In the genomic region with DNA sequence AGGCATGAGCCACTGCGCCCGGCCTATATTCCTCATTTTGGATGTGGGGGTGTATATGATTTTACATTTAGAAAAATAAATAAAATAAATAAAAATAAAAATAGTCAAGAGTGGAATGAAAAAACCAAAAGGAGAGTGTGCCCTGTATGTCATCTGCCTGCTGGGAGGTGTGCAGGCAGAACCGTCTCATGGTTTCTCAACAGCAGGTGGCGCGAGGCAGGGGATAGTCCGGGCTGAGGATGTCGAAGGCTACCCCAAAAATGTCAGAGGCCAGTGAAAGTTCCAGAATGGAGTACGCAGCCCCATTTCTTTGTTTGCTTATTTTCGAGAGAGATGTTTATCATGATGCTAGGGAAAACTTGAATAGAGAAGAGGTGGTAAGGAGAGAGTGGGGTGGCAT, we compare ENCODE assay signal across 21 cellular contexts. TPM values are rescaled to one million over a fixed set of nuclear protein-coding genes. Genes with fewer than 3 reads are reported as not detected.
DNase-seq lines count a peak whose midpoint lies in the region; ATAC-seq and TF ChIP-seq lines count a peak whose summit lies in the region.
"Had no signal": no experiment of that assay in that cellular context is flagged by ENCODE, and none has a peak within 500 bp of the region (broad histone marks: within the 10 kb centered on the region; RNA-seq: fewer than 3 reads in every experiment).

No MANE protein-coding gene starts in this region.

- no peak overlapping the region for H4K5ac ChIP-seq in H9 (ENCODE audit: insufficient read length, low read depth, low read length)

- no peak for DNase-seq in H9
- peak; percentile 19 for DNase-seq in WTC11 (ENCODE audit: low spot score)
- DNase-seq in GOT3 (lab: John Stamatoyannopoulos, UW) = no peak
- no peak for DNase-seq in GM19238 (ENCODE audit: insufficient read length, low spot score)
- DNase-seq: AML-193; CD4-positive, CD25-positive, alpha-beta regulatory T cell; CD8-positive, alpha-beta memory T cell; COR-L47; DMS 273 treated with DMSO at 0.1 percent for 48 hours; DMS53; DND-41; EL; HCEC 1CT; IMR-90 had no signal

- no peak overlapping the region for H4K91ac ChIP-seq in H9 (ENCODE audit: insufficient read length, low read depth, low read length)

- no peak overlapping the region for H2AFZ ChIP-seq in H9 (ENCODE audit: low read length)
- no peak overlapping the region for H2AFZ ChIP-seq in neural cell (ENCODE audit: low read depth, low read length)
- H2AFZ ChIP-seq: GM23338 had no signal

- H3K9me3 Mint-ChIP-seq in H9 = no peaks in the 10 kb centered on the region
- H3K9me3 Mint-ChIP-seq in WTC11 = 0 out of 2 replicates have a peak, but pooled peaks cover 7% of the 10 kb centered on the region
- H3K9me3 Mint-ChIP-seq: GM23338 had no signal

- H3K36me3 ChIP-seq in BLaER1 treated with 17β-estradiol and CSF1 and Interleukin-3, amounts not matched to agents 10 nM and 100 nM = no peaks in the 10 kb centered on the region
- H3K36me3 ChIP-seq in neural cell (ENCODE audit: insufficient read depth, low read length) = no peaks in the 10 kb centered on the region

- no CpG with 5 or more reads among the region's 9 CpGs for WGBS in H9 (ENCODE audit: extremely low coverage, insufficient read length, low lambda C conversion rate)

- H2AK5ac ChIP-seq in H9 (ENCODE audit: insufficient read length, low read length) = no peak overlapping the region

- peaks cover 0 to 13% (median 11%) of the 10 kb centered on the region in 10 experiments; a peak in 13 of 20 replicates for H3K4me1 ChIP-seq in BLaER1 treated with 17β-estradiol and CSF1 and Interleukin-3, amounts not matched to agents 10 nM and 100 nM
- H3K4me1 ChIP-seq in H9 (ENCODE audit: insufficient read depth, low read length) = peaks cover 2% of the 10 kb centered on the region; the same call in 1 of the 2 replicates

- no peaks in the 10 kb centered on the region for H4K20me1 ChIP-seq in BLaER1 treated with 17β-estradiol and CSF1 and Interleukin-3, amounts not matched to agents 10 nM and 100 nM
- H4K20me1 ChIP-seq in H9 (ENCODE audit: control insufficient read depth, insufficient read depth, insufficient read length) = no peaks in the 10 kb centered on the region
- no peaks in the 10 kb centered on the region for H4K20me1 ChIP-seq in neural cell (ENCODE audit: insufficient read depth)

- H3K23me2 ChIP-seq in H9 (ENCODE audit: insufficient read length, low read depth, low read length, poor library complexity, severe bottlenecking) = no peaks in the 10 kb centered on the region

- H3K27me3 ChIP-seq in BLaER1 treated with 17β-estradiol and CSF1 and Interleukin-3, amounts not matched to agents 10 nM and 100 nM = no peaks in the 10 kb centered on the region
- H3K27me3 ChIP-seq in H9 (ENCODE audit: insufficient read depth, low read length) (no peaks in the 10 kb centered on the region), neural cell (ENCODE audit: insufficient read depth, low read depth, low read length) (no peaks in the 10 kb centered on the region)

- H3K18ac ChIP-seq in H9 (ENCODE audit: insufficient read length, low read depth, low read length) = no peak overlapping the region

- H3K4me1 Mint-ChIP-seq in H9 = peaks cover 15% of the 10 kb centered on the region in 2 experiments
- H3K4me1 Mint-ChIP-seq in WTC11 = peaks cover 14% of the 10 kb centered on the region
- H3K4me1 Mint-ChIP-seq: CD4-positive, CD25-positive, alpha-beta regulatory T cell; CD8-positive, alpha-beta memory T cell had no signal

- H3K27ac ChIP-seq in BLaER1 treated with 17β-estradiol and CSF1 and Interleukin-3, amounts not matched to agents 10 nM and 100 nM = no peak overlapping the region
- H3K27ac ChIP-seq in H9 (ENCODE audit: insufficient read length, low read depth, low read length) (no peak overlapping the region), neural cell (ENCODE audit: low read length) (peak overlapping the region; percentile 75)
- H3K27ac ChIP-seq: HL-60 had no signal

- H3K14ac ChIP-seq in H9 (ENCODE audit: insufficient read depth, low read length) = no peak overlapping the region

- H3K4me3 Mint-ChIP-seq in H9 (no peak overlapping the region), WTC11 (no peak overlapping the region)
- H3K4me3 Mint-ChIP-seq: CD4-positive, CD25-positive, alpha-beta regulatory T cell; CD8-positive, alpha-beta memory T cell; GM23338 had no signal

- no peaks in the 10 kb centered on the region for H3F3A ChIP-seq in neural cell (ENCODE audit: insufficient read depth, low read length, poor library complexity, severe bottlenecking)

- no peak overlapping the region for H3T11ph ChIP-seq in H9 (ENCODE audit: low read length)

- no peak overlapping the region for H2BK120ac ChIP-seq in H9 (ENCODE audit: low read depth, low read length, poor library complexity, severe bottlenecking)

- H3K79me1 ChIP-seq in H9 (ENCODE audit: insufficient read depth, low read depth, low read length, poor library complexity, severe bottlenecking) = no peaks in the 10 kb centered on the region

- no peaks in the 10 kb centered on the region for H3K9me2 ChIP-seq in neural cell (ENCODE audit: insufficient read depth, low read length)

- H3K4me3 ChIP-seq in BLaER1 treated with 17β-estradiol and CSF1 and Interleukin-3, amounts not matched to agents 10 nM and 100 nM = no peak overlapping the region
- peak overlapping the region; percentile 30 for H3K4me3 ChIP-seq in neural cell (ENCODE audit: low read length)
- H3K4me3 ChIP-seq: GM12878, GM23338, K562 had no signal

- no peak for TF ChIP-seq EP300 in neural cell (conservative IDR thresholded peaks at IDR 0.05; ENCODE audit: poor library complexity, severe bottlenecking)

- H3K9me3 ChIP-seq in BLaER1 treated with 17β-estradiol and CSF1 and Interleukin-3, amounts not matched to agents 10 nM and 100 nM (replicated peaks in 1 of 11) = peaks cover 0 to 8% (median 0%) of the 10 kb centered on the region in 11 experiments; a peak in 2 of 22 replicates
- H3K9me3 ChIP-seq in H9 (ENCODE audit: control insufficient read depth, low read depth, low read length) (no peaks in the 10 kb centered on the region), neural cell (ENCODE audit: low read length) (no peaks in the 10 kb centered on the region)

- H3K27ac Mint-ChIP-seq in H9 (no peak overlapping the region), WTC11 (no peak overlapping the region)
- H3K27ac Mint-ChIP-seq: CD4-positive, CD25-positive, alpha-beta regulatory T cell; CD8-positive, alpha-beta memory T cell; GM23338 had no signal

- TF ChIP-seq CTCF in H9 (conservative IDR thresholded peaks at IDR 0.05) (peak; percentile 22; the same call in 1 of the 3 replicates), WTC11 (IDR thresholded peaks at IDR 0.05) (no peak), neural cell (IDR thresholded peaks at IDR 0.05; ENCODE audit: poor library complexity, severe bottlenecking) (no peak)

- POLR2A ChIA-PET in WTC11 (lab: Charles Lee) = no interaction called here

- no peak overlapping the region for H3K9ac ChIP-seq in BLaER1 treated with 17β-estradiol and CSF1 and Interleukin-3, amounts not matched to agents 10 nM and 100 nM
- H3K9ac ChIP-seq in H9 (ENCODE audit: extremely low read depth, insufficient read length, low read length) (no peak overlapping the region), neural cell (ENCODE audit: low read length) (peak overlapping the region; percentile 18)

- H3K23ac ChIP-seq in H9 (ENCODE audit: insufficient read length, low read depth, low read length) = no peak overlapping the region

- H2BK20ac ChIP-seq in H9 (ENCODE audit: low read depth, low read length, poor library complexity, severe bottlenecking) = no peak overlapping the region

- peak overlapping the region in 7 of 11 experiments; percentile 9 to 24 (median 21); a peak in 9 of 22 replicates for H3K4me2 ChIP-seq in BLaER1 treated with 17β-estradiol and CSF1 and Interleukin-3, amounts not matched to agents 10 nM and 100 nM
- H3K4me2 ChIP-seq in H9 (ENCODE audit: insufficient read depth, insufficient read length, low read length) (no peak overlapping the region), neural cell (ENCODE audit: low read length) (no peak overlapping the region)
- H3K4me2 ChIP-seq: GM23338 had no signal

- H3K56ac ChIP-seq in H9 (ENCODE audit: insufficient read length, low read depth, low read length) = no peak overlapping the region

- no peak overlapping the region for H2BK5ac ChIP-seq in H9 (ENCODE audit: insufficient read length, low read length)

- H3K27me3 Mint-ChIP-seq in H9 (ENCODE audit: low read depth) (no peaks in the 10 kb centered on the region), WTC11 (ENCODE audit: low read depth) (no peaks in the 10 kb centered on the region)

- H2BK15ac ChIP-seq in H9 (ENCODE audit: low read depth, low read length) = no peak overlapping the region

- CTCF ChIA-PET in WTC11 (lab: Charles Lee) = interaction anchor here (1.4 kb wide), 1 partner anchor 71 kb away, joined by 3 read pairs; no protein-coding TSS in a partner anchor

- H4K8ac ChIP-seq in H9 (replicated peaks; ENCODE audit: insufficient read length, low read depth, low read length) = no peak overlapping the region

- ATAC-seq in WTC11 = peak; percentile 53; the same call in 1 of the 2 replicates
- no peak for ATAC-seq in GM19455 (IDR thresholded peaks at IDR 0.05; ENCODE audit: unreplicated experiment)
- ATAC-seq: GM12878, GM23338, K562 had no signal

- H3K79me2 ChIP-seq in H9 (ENCODE audit: insufficient read depth, low read length) (no peaks in the 10 kb centered on the region), neural cell (replicated peaks; ENCODE audit: insufficient read depth, low read length) (no peaks in the 10 kb centered on the region)

- TF ChIP-seq RAD21 in neural cell (conservative IDR thresholded peaks at IDR 0.05) = no peak

- no peaks in the 10 kb centered on the region for H3K36me3 Mint-ChIP-seq in H9 (ENCODE audit: insufficient read depth in 1 of 3, low read depth in 3 of 3)
- no peaks in the 10 kb centered on the region for H3K36me3 Mint-ChIP-seq in WTC11
- H3K36me3 Mint-ChIP-seq: CD4-positive, CD25-positive, alpha-beta regulatory T cell; CD8-positive, alpha-beta memory T cell had no signal

- no peak overlapping the region for H2BK12ac ChIP-seq in H9 (ENCODE audit: insufficient read length, low read depth, low read length)

- H3K4ac ChIP-seq in H9 (ENCODE audit: low read depth, low read length) = no peak overlapping the region

TF ChIP-seq in WTC11, 78 proteins besides CTCF, POLR2A, EP300 and RAD21 (continues in another document):
- no peak for TF ChIP-seq IRF2 (CRISPR knock-in tag; IDR thresholded peaks at IDR 0.05; ENCODE audit: borderline replicate concordance, low read depth)
- TF ChIP-seq MYBL2 (CRISPR knock-in tag; IDR thresholded peaks at IDR 0.05) = no peak

TF ChIP-seq in neural cell, 6 proteins besides CTCF, POLR2A, EP300 and RAD21 (continues in another document):
- TF ChIP-seq SMC3 (conservative IDR thresholded peaks at IDR 0.05; ENCODE audit: poor library complexity) (no peak), TAF1 (IDR thresholded peaks at IDR 0.05; ENCODE audit: low read depth) (no peak)

RNA-seq across cellular contexts. Expression of a gene that starts 16.4 kb away (rescaled TPM):
- total RNA-seq in H9 (2021) = 7.0 and 7.4 TPM in 2 replicates
- total RNA-seq in WTC11 (2021) = 7.5 to 7.9 TPM (median 7.6 TPM) in 3 replicates
- polyA plus RNA-seq in neural cell = 3.0 and 3.8 TPM in 2 replicates
- polyA minus RNA-seq in neural cell = 15.6 and 18.6 TPM in 2 replicates

Comparison
In these comparisons a context has a peak if more than half of its experiments do, and no peak if none do; other contexts are left out.
1. H3K4me2 ChIP-seq: peak in BLaER1 treated with 17β-estradiol and CSF1 and Interleukin-3, amounts not matched to agents 10 nM and 100 nM (7 of 11); none in H9 (single experiment) and neural cell (single experiment).